In the genomic region with DNA sequence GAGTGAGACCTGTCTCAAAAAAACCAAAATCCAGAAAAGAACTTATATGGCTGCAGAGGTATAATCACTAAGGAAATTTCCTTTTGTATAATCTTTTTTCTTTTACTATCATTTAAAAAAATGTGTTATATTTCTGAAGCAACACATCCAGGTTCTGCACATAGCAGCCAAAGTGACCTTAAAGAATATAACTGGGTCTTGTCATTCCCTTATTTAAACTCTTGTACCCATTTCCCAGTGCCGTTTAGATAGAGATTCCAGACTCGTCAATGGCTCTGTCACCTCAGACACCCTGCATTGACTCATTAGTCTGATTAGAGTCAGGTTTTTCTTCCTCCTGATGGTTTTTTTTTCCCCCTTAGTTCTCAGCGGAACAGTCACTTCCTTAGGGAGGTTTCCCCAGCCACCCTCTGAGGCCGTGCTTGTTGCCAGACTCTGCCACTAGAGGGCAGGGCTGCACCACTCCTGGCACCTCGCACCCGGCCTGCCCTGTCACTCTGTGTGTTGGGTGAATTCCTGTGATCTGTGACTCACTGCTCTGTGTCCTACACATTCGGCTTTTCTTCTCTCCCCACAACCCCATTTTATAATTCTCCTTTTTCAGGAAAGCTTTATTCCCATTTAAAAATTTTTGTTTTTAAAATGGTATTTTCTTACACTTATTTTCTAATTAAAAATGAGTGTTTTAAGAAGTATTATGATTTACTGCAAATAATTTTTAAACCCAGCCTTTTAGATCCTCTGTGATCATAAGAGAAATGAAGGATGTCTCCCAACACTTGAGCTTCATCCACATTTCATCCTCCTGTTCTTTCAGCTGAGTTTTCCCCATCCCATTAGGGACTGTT, we compare ENCODE assay signal across 8 cellular contexts. TPM values are rescaled to one million over a fixed set of nuclear protein-coding genes. Genes with fewer than 3 reads are reported as not detected.
A peak's percentile ranks its signal among the peaks of the same experiment; 100 is the strongest.
DNase-seq lines count a peak whose midpoint lies in the region; TF ChIP-seq lines count a peak whose summit lies in the region.

No MANE protein-coding gene starts in this region.

- H3K36me3 Mint-ChIP-seq in T-helper 2 cell treated with Interferon-gamma antibody and Interleukin-4, amounts not matched to agents 5 μg/mL and 100 μg/mL, for 36 hours (ENCODE audit: low read depth), result peaks cover 47% of the 10 kb centered on the region

- no peaks in the 10 kb centered on the region for H3K27me3 ChIP-seq in right atrium auricular region

- peak; percentile 99 for TF ChIP-seq CTCF in GM12872 (IDR thresholded peaks at IDR 0.05; ENCODE audit: insufficient read depth, low read depth, low read length)
- peak; percentile 86 to 97 for TF ChIP-seq CTCF in right atrium auricular region (IDR thresholded peaks at IDR 0.05)
- TF ChIP-seq CTCF in retinal pigment epithelial cell (conservative IDR thresholded peaks at IDR 0.05; ENCODE audit: low read depth, low read length), result peak; percentile 99

- H3K9me3 ChIP-seq in right atrium auricular region, result no peaks in the 10 kb centered on the region

- no peaks in the 10 kb centered on the region for H3K9me3 Mint-ChIP-seq in T-helper 2 cell treated with Interferon-gamma antibody and Interleukin-4, amounts not matched to agents 5 μg/mL and 100 μg/mL, for 36 hours

- H3K4me1 ChIP-seq in right atrium auricular region, result peaks cover 0 to 27% of the 10 kb centered on the region in 2 donors

- POLR2A ChIA-PET in HEK293T (lab: Yijun Ruan, JAX), result no interaction called here

- H3K27ac ChIP-seq in right atrium auricular region, result peak overlapping the region; percentile 57 to 69

- H3K4me1 Mint-ChIP-seq in T-helper 2 cell treated with Interferon-gamma antibody and Interleukin-4, amounts not matched to agents 5 μg/mL and 100 μg/mL, for 36 hours (ENCODE audit: low read depth), result peaks cover 6% of the 10 kb centered on the region

- no peaks in the 10 kb centered on the region for H3K27me3 Mint-ChIP-seq in T-helper 2 cell treated with Interferon-gamma antibody and Interleukin-4, amounts not matched to agents 5 μg/mL and 100 μg/mL, for 36 hours (ENCODE audit: low read depth)

- DNase-seq in HEK293T (ENCODE audit: extremely low spot score) (peak; percentile 92), MV-4-11 (lab: John Stamatoyannopoulos, UW) (peak; percentile 88), amygdala (lab: John Stamatoyannopoulos, UW) (peak in 55 of 56 donors; percentile 11 to 88 (median 61)), right atrium auricular region (ENCODE audit: low spot score) (peak; percentile 94), retinal pigment epithelial cell (ENCODE audit: low read depth) (peak; percentile 61), NCI-H446 treated with DMSO at 0.1 percent for 48 hours (lab: John Stamatoyannopoulos, UW) (no peak)
- peak; percentile 87 for DNase-seq in T-helper 2 cell treated with Interferon-gamma antibody and Interleukin-4, amounts not matched to agents 5 μg/mL and 100 μg/mL, for 36 hours (ENCODE audit: low spot score)

- peaks cover 5% of the 10 kb centered on the region for H3K36me3 ChIP-seq in right atrium auricular region

- H3K4me3 Mint-ChIP-seq in T-helper 2 cell treated with Interferon-gamma antibody and Interleukin-4, amounts not matched to agents 5 μg/mL and 100 μg/mL, for 36 hours, result no peak overlapping the region

- H3K27ac Mint-ChIP-seq in T-helper 2 cell treated with Interferon-gamma antibody and Interleukin-4, amounts not matched to agents 5 μg/mL and 100 μg/mL, for 36 hours, result no peak overlapping the region

- CTCF ChIA-PET in HEK293T (lab: Yijun Ruan, JAX), result interaction anchor here (0.8 to 0.9 kb wide), 2 partner anchors 9 to 17 kb away, joined by 3 to 5 read pairs; no protein-coding TSS in a partner anchor

- H3K4me3 ChIP-seq in right atrium auricular region (no peak overlapping the region), retinal pigment epithelial cell (ENCODE audit: low read length) (no peak overlapping the region)

TF ChIP-seq in HEK293T, 16 proteins besides CTCF, POLR2A, EP300 and RAD21:
- TF ChIP-seq, protein P1, sequence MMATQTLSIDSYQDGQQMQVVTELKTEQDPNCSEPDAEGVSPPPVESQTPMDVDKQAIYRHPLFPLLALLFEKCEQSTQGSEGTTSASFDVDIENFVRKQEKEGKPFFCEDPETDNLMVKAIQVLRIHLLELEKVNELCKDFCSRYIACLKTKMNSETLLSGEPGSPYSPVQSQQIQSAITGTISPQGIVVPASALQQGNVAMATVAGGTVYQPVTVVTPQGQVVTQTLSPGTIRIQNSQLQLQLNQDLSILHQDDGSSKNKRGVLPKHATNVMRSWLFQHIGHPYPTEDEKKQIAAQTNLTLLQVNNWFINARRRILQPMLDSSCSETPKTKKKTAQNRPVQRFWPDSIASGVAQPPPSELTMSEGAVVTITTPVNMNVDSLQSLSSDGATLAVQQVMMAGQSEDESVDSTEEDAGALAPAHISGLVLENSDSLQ (IDR thresholded peaks at IDR 0.05), result peak; percentile 90
- no peak for TF ChIP-seq TARDBP (IDR thresholded peaks at IDR 0.05)

RNA-seq across cellular contexts. Expression of a gene that starts 32.1 kb away (rescaled TPM):
- 10 to 100 TPM; 18.1 to 30.5 TPM for total RNA-seq in right atrium auricular region

RNA-seq across cellular contexts. Expression of a gene that starts 32.2 kb away (rescaled TPM):
- total RNA-seq in right atrium auricular region, result not detected
